Comparison of ENCODE assay signal across 5 cellular contexts in the genomic region with DNA sequence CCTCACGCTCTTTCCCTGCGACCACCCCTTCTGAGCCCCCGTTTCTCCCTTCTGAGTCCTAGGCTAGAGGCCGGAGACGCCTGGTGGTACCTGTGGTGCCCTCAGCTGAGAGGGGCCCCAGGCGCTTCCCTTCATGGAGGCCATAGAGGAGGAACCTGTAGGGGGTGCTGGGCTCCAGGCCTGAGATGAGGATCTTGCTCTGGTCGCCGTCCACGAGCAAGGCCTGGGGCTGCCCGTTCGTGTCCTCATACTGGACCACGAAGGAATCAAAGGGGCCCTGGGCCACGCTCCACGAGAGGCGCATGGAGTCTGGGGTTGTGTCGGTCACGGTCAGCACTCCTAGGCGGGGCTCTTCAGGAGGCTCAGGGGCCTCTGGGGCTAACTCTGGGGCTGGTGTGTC. TPM values are rescaled to one million over a fixed set of nuclear protein-coding genes. Genes with fewer than 3 reads are reported as not detected.
"Had no signal": no experiment of that assay in that cellular context is flagged by ENCODE, and none has a peak within 500 bp of the region (broad histone marks: within the 10 kb centered on the region; RNA-seq: fewer than 3 reads in every experiment).

No MANE protein-coding gene starts in this region.

RNA-seq across cellular contexts. Expression of gene CYP21A2, which starts 6.7 kb away (rescaled TPM):
- total RNA-seq: dermis microvascular lymphatic vessel endothelial cell, glomerular endothelial cell, kidney epithelial cell, mononuclear cell had no signal
- polyA plus RNA-seq: mammary epithelial cell had no signal
